ENCODE assay signal across 8 cellular contexts in the genomic region with DNA sequence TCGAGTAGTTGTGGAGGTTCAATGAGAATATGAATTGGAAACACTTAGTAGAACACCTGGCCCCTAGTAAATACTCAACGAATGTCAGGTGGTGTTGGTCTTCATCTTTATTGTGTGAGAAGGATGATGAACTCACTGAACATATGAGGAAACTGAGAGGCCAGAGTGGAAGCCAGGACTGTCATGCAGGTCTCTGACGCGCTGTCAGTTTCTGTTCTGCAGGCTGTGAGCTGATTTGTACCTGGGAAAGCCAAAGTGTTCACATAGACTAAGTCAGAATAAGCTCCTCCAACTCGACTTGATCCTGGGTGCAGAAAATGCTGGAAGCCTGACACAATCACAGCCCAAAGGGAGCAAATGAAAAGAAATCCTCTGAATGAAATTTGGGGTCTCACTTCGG.
A peak's percentile ranks its signal among the peaks of the same experiment; 100 is the strongest.
DNase-seq lines count a peak whose midpoint lies in the region; ATAC-seq and TF ChIP-seq lines count a peak whose summit lies in the region.

No MANE protein-coding gene starts in this region.

- no peaks in the 10 kb centered on the region for H3K9me3 ChIP-seq in upper lobe of right lung

- DNase-seq in stimulated activated CD4-positive, alpha-beta T cell treated with anti-CD3 and anti-CD28 coated beads, Interleukin-15, amount 100 ng/mL, for 24 hours: peak; percentile 19
- DNase-seq in stimulated activated CD4-positive, alpha-beta T cell treated with anti-CD3 and anti-CD28 coated beads, Interleukin-12 subunit alpha, Interleukin-12 subunit beta, amount 100 ng/mL, for 4 hours: no peak
- peak; percentile 60 for DNase-seq in RPMI8226
- no peak for DNase-seq in foreskin fibroblast
- DNase-seq in upper lobe of right lung: no peak
- no peak for DNase-seq in DMS79 (lab: John Stamatoyannopoulos, UW)
- no peak for DNase-seq in NCI-H2107 (lab: John Stamatoyannopoulos, UW)
- no peak for DNase-seq in RKO (ENCODE audit: low spot score)

- TF ChIP-seq CTCF in foreskin fibroblast (IDR thresholded peaks at IDR 0.05; ENCODE audit: low read depth, low read length) (no peak), upper lobe of right lung (IDR thresholded peaks at IDR 0.05) (no peak)

- no peaks in the 10 kb centered on the region for H3K27me3 ChIP-seq in upper lobe of right lung

- H3K36me3 ChIP-seq in upper lobe of right lung: no peaks in the 10 kb centered on the region

- ATAC-seq in upper lobe of right lung: no peak

- H3K4me1 ChIP-seq in upper lobe of right lung: peaks cover 7% of the 10 kb centered on the region

- H3K27ac ChIP-seq in upper lobe of right lung: peak overlapping the region; percentile 63

- intact Hi-C loops in upper lobe of right lung (cut with DNase I): no loop called here

- peak overlapping the region; percentile 39 to 49 for H3K4me3 ChIP-seq in foreskin fibroblast (ENCODE audit: low read depth in 1 of 2, low read length in 2 of 2)
- H3K4me3 ChIP-seq in upper lobe of right lung: peak overlapping the region; percentile 51

Comparison
In these comparisons a context has a peak if more than half of its experiments do, and no peak if none do; other contexts are left out.
1. DNase-seq: peak in stimulated activated CD4-positive, alpha-beta T cell treated with anti-CD3 and anti-CD28 coated beads, Interleukin-15, amount 100 ng/mL, for 24 hours (single experiment) and RPMI8226 (single experiment); none in stimulated activated CD4-positive, alpha-beta T cell treated with anti-CD3 and anti-CD28 coated beads, Interleukin-12 subunit alpha, Interleukin-12 subunit beta, amount 100 ng/mL, for 4 hours (single experiment), foreskin fibroblast (0 of 2), upper lobe of right lung (single experiment), DMS79 (single experiment), NCI-H2107 (single experiment) and RKO (single experiment).